1 cellular context compared by ENCODE assay signal in the genomic region with DNA sequence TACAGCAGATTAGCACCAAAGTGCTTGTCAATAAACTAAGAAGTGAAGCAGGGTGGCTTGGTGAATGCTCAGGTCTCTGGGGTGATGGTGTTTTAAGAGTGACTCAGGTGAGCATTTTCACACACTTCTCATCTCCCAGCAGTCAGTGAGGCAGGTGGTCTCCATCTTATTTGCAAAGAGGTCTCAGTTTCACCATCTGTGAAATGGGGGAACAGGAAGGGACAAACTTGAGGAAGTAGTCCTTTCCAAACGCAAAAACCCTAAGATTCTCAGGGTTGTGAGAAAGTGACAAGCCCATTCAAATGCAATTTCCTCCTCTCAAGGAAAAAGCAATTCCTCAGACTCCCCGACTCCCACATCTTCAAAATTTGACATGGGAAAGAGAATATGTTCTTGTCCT.
TF ChIP-seq lines count a peak whose summit lies in the region.

No MANE protein-coding gene starts in this region.

TF ChIP-seq in K562, 482 proteins besides CTCF, POLR2A, EP300 and RAD21:
- TF ChIP-seq ZNF717 (CRISPR knock-in tag; IDR thresholded peaks at IDR 0.05) = no peak
- TF ChIP-seq RBM25 (IDR thresholded peaks at IDR 0.05; ENCODE audit: low read depth, low read length, severe bottlenecking) = peak; percentile 57
- no peak for TF ChIP-seq NRF1 (conservative IDR thresholded peaks at IDR 0.05 in 1 of 2, IDR thresholded peaks at IDR 0.05 in 1 of 2)
- TF ChIP-seq, protein P1, sequence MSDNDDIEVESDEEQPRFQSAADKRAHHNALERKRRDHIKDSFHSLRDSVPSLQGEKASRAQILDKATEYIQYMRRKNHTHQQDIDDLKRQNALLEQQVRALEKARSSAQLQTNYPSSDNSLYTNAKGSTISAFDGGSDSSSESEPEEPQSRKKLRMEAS (CRISPR knock-in tag; IDR thresholded peaks at IDR 0.05) = no peak
- TF ChIP-seq ETV1 (tag; conservative IDR thresholded peaks at IDR 0.05; ENCODE audit: low read depth) = peak; percentile 72
- TF ChIP-seq FOXP1 (CRISPR knock-in tag; IDR thresholded peaks at IDR 0.05) = no peak
- TF ChIP-seq NR1H2 (CRISPR knock-in tag; IDR thresholded peaks at IDR 0.05) = no peak
- no peak for TF ChIP-seq EP400 (IDR thresholded peaks at IDR 0.05)
- TF ChIP-seq ZNF444 (CRISPR knock-in tag; IDR thresholded peaks at IDR 0.05) = no peak
